1 cellular context compared by ENCODE assay signal in the genomic region with DNA sequence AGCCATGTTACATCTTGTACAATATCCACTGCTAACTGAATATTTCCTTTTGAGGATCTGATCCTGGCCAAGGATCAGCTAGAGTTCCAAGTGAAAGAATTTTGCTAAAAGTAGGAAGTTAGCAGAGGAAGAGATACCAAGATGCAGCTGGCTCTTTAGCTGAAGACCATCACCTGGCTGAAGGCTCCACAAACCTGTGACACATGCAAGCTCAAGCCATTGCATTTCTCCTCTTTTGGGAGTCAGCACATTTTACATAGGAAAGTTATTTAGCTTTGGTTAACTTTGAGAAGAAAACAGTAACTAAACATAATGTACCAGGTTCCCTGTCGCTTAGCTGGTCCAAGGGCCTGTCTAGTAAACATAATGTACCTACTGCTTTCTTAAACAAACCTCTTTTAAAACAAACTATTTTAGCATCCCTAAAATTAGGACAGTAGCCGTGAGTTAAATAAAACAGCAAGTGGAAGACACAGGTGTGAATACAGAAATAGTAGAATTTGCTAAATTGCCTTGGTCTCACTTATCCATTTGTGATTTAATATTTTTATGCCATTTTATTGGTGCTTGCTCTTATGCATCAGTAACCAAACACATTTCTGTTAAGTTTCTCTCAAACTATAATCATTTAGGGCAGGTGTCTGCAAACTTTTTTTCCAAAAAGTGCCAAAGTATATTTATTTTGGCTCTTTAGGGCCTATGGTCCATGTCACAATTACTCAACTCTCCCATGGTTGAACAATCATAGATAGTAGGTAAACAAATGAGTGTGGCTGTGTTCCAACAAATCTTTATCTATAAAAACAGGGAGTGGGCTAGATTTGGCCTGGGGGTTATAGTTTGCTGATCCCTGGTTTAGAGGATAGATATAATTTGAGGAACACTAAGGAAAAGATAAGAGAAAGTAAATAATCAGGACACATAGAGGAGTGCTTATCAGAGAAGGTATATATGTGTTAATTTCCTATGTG.
TF ChIP-seq lines count a peak whose summit lies in the region.

No MANE protein-coding gene starts in this region.

TF ChIP-seq in SK-N-SH treated with all-trans-retinoic acid at 6 μM for 48 hours, 23 proteins besides CTCF, POLR2A, EP300 and RAD21 (continued from another document):
- TF ChIP-seq, protein P1, sequence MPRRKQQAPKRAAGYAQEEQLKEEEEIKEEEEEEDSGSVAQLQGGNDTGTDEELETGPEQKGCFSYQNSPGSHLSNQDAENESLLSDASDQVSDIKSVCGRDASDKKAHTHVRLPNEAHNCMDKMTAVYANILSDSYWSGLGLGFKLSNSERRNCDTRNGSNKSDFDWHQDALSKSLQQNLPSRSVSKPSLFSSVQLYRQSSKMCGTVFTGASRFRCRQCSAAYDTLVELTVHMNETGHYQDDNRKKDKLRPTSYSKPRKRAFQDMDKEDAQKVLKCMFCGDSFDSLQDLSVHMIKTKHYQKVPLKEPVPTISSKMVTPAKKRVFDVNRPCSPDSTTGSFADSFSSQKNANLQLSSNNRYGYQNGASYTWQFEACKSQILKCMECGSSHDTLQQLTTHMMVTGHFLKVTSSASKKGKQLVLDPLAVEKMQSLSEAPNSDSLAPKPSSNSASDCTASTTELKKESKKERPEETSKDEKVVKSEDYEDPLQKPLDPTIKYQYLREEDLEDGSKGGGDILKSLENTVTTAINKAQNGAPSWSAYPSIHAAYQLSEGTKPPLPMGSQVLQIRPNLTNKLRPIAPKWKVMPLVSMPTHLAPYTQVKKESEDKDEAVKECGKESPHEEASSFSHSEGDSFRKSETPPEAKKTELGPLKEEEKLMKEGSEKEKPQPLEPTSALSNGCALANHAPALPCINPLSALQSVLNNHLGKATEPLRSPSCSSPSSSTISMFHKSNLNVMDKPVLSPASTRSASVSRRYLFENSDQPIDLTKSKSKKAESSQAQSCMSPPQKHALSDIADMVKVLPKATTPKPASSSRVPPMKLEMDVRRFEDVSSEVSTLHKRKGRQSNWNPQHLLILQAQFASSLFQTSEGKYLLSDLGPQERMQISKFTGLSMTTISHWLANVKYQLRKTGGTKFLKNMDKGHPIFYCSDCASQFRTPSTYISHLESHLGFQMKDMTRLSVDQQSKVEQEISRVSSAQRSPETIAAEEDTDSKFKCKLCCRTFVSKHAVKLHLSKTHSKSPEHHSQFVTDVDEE (CRISPR knock-in tag; IDR thresholded peaks at IDR 0.05) = no peak
- no peak for TF ChIP-seq PPARA (CRISPR knock-in tag; IDR thresholded peaks at IDR 0.05; ENCODE audit: borderline replicate concordance)
- TF ChIP-seq, protein P2, sequence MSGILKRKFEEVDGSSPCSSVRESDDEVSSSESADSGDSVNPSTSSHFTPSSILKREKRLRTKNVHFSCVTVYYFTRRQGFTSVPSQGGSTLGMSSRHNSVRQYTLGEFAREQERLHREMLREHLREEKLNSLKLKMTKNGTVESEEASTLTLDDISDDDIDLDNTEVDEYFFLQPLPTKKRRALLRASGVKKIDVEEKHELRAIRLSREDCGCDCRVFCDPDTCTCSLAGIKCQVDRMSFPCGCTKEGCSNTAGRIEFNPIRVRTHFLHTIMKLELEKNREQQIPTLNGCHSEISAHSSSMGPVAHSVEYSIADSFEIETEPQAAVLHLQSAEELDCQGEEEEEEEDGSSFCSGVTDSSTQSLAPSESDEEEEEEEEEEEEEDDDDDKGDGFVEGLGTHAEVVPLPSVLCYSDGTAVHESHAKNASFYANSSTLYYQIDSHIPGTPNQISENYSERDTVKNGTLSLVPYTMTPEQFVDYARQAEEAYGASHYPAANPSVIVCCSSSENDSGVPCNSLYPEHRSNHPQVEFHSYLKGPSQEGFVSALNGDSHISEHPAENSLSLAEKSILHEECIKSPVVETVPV (CRISPR knock-in tag; IDR thresholded peaks at IDR 0.05) = no peak
- TF ChIP-seq ZNF70 (CRISPR knock-in tag; IDR thresholded peaks at IDR 0.05) = no peak
- TF ChIP-seq TOX (CRISPR knock-in tag; IDR thresholded peaks at IDR 0.05; ENCODE audit: borderline replicate concordance) = no peak
- TF ChIP-seq, protein P3, sequence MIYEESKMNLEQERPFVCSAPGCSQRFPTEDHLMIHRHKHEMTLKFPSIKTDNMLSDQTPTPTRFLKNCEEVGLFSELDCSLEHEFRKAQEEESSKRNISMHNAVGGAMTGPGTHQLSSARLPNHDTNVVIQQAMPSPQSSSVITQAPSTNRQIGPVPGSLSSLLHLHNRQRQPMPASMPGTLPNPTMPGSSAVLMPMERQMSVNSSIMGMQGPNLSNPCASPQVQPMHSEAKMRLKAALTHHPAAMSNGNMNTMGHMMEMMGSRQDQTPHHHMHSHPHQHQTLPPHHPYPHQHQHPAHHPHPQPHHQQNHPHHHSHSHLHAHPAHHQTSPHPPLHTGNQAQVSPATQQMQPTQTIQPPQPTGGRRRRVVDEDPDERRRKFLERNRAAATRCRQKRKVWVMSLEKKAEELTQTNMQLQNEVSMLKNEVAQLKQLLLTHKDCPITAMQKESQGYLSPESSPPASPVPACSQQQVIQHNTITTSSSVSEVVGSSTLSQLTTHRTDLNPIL (CRISPR knock-in tag; IDR thresholded peaks at IDR 0.05; ENCODE audit: low read depth) = no peak
- no peak for TF ChIP-seq GLIS3 (CRISPR knock-in tag; IDR thresholded peaks at IDR 0.05)
- TF ChIP-seq ZC3H10 (CRISPR knock-in tag; IDR thresholded peaks at IDR 0.05) = no peak
TF ChIP-seq in SK-N-SH treated with all-trans-retinoic acid at 6 μM for 48 hours: peak in this region for 0.
